28 cellular contexts compared by ENCODE assay signal in the genomic region with DNA sequence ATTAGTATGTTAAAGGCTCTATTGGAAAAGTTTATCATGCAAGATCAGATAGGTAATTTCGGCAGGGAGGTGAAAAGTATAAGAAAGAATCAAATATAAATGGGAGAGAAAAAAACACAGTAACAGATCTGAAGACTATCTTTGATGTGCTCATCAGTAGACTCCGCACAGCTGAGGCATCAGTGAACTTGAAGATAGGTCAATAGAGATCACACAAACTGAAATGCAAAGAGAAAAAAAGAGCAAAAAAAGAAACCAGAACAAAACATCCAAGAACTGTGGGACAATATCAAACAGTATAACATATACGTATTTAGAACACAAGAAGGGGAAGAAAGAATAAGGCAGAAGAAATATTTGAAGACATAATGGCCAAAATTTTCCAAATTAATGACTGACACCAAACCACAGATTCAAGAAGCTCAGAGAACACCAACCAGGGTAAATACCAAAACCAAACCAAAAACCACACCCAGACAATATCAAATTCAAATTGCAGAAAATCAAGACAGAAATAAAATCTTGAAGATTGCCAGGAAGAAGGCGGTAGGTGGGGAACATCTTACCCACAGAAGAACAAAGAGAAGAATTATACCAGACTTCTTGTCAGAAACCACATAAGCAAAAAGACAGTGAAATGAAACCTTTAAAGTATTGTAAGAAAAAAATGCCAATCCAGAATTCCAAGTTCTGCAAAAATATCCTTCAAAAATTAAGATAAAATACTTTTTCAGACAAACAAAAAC. TPM values are rescaled to one million over a fixed set of nuclear protein-coding genes. Genes with fewer than 3 reads are reported as not detected.
"Had no signal": no experiment of that assay in that cellular context is flagged by ENCODE, and none has a peak within 500 bp of the region (broad histone marks: within the 10 kb centered on the region; RNA-seq: fewer than 3 reads in every experiment).

No MANE protein-coding gene starts in this region.

- DNase-seq: activated CD4-positive, alpha-beta T cell treated with anti-CD3 and anti-CD28 coated beads for 48 hours; activated CD4-positive, alpha-beta T cell treated with anti-CD3 and anti-CD28 coated beads, Interleukin-2, amount 50 U/mL, for 48 hours; activated CD8-positive, alpha-beta memory T cell treated with anti-CD3 and anti-CD28 coated beads, Interleukin-2, amount 50 U/mL, for 48 hours; activated naive CD4-positive, alpha-beta T cell; activated T-cell treated with anti-CD3 and anti-CD28 coated beads, Interleukin-2, amount 50 U/mL, for 48 hours; body of pancreas; dorsolateral prefrontal cortex; effector memory CD4-positive, alpha-beta T cell; gastrocnemius medialis; glutamatergic neuron; left ventricle myocardium superior; ovary; sigmoid colon; small intestine; stimulated activated CD4-positive, alpha-beta T cell treated with anti-CD3 and anti-CD28 coated beads, Interleukin-4, amount 100 ng/mL, for 24 hours; T-helper 1 cell; T-helper 9 cell; trophoblast cell had no signal

- H3K4me3 ChIP-seq: body of pancreas, coronary artery, dorsolateral prefrontal cortex, gastrocnemius medialis, ovary, prostate gland, sigmoid colon, thoracic aorta had no signal

- H3K9me3 Mint-ChIP-seq: stimulated activated effector memory CD8-positive, alpha-beta T cell treated with anti-CD3 and anti-CD28 coated beads, Interleukin-12 subunit alpha, Interleukin-12 subunit beta, amount 100 ng/mL, for 72 hours had no signal

- FAIRE-seq: islet of Langerhans, TTC549, urothelium cell line had no signal

- H3K27ac Mint-ChIP-seq: stimulated activated effector memory CD8-positive, alpha-beta T cell treated with anti-CD3 and anti-CD28 coated beads, Interleukin-12 subunit alpha, Interleukin-12 subunit beta, amount 100 ng/mL, for 72 hours had no signal

- ATAC-seq: activated CD4-positive, CD25-positive, alpha-beta regulatory T cell treated with anti-CD3 and anti-CD28 coated beads, Interleukin-2, amount 50 U/mL, for 24 hours; body of pancreas; gastrocnemius medialis; left ventricle myocardium superior; stimulated activated effector memory CD8-positive, alpha-beta T cell treated with anti-CD3 and anti-CD28 coated beads, Interleukin-12 subunit alpha, Interleukin-12 subunit beta, amount 100 ng/mL, for 72 hours had no signal

- H3K36me3 Mint-ChIP-seq: stimulated activated effector memory CD8-positive, alpha-beta T cell treated with anti-CD3 and anti-CD28 coated beads, Interleukin-12 subunit alpha, Interleukin-12 subunit beta, amount 100 ng/mL, for 72 hours had no signal

- H3K4me3 Mint-ChIP-seq: stimulated activated effector memory CD8-positive, alpha-beta T cell treated with anti-CD3 and anti-CD28 coated beads, Interleukin-12 subunit alpha, Interleukin-12 subunit beta, amount 100 ng/mL, for 72 hours had no signal

RNA-seq across cellular contexts. Expression of gene PFKFB1, which starts 29.0 kb away (rescaled TPM):
- total RNA-seq: epithelial cell of proximal tubule, lung microvascular endothelial cell, thoracic aorta had no signal
